ENCODE assay signal across 10 cellular contexts in the genomic region with DNA sequence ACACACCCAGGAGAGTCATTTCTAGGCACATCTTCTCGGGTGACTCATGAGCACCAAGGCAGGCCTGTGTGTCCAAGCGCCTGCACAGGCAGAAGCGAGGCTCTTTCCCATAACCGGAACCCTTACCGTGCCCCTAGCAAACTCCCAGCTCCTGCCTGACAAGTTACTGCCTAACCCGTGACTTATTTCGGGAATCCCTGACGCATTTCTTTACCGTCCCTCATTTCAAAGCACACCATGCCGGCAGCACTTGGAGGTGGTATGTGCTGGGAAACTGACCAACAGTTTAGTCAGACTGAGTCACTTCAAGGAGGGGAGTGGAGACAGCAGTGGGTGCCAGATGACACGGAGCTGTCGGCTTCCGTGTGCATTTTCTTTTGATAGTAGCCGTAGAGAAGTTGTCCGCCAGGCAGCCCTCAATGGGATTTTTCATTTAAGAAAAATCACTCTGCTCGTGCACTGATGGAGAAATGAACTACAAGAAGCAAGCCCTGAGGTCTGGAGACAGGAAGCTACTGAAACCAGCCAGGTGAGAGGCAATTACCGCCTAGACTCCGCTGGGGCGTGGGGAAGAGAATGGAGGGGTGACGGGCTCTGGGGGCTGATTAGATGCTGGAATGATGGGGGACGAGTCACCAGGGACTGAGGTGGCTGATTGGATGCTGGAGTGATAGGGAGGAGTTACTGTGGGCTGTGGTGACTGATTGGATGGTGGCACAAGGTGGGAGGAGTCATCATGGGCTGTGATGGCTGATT. TPM values are rescaled to one million over a fixed set of nuclear protein-coding genes. Genes with fewer than 3 reads are reported as not detected.
A peak's percentile ranks its signal among the peaks of the same experiment; 100 is the strongest.
DNase-seq lines count a peak whose midpoint lies in the region; ATAC-seq and TF ChIP-seq lines count a peak whose summit lies in the region.
"Had no signal": no experiment of that assay in that cellular context is flagged by ENCODE, and none has a peak within 500 bp of the region (broad histone marks: within the 10 kb centered on the region; RNA-seq: fewer than 3 reads in every experiment).

No MANE protein-coding gene starts in this region.

- H3K36me3 Mint-ChIP-seq in CD8-positive, alpha-beta T cell, result no peaks in the 10 kb centered on the region
- H3K36me3 Mint-ChIP-seq in activated T-helper 2 cell treated with anti-CD3 and anti-CD28 coated beads, Interferon-gamma antibody, Interleukin-2, Interleukin-4, amounts not matched to agents 10 μg/mL and 5 μg/mL and 100 μg/mL, durations not matched to agents 14 hours and 24 hours and 36 hours (ENCODE audit: low read depth), result no peaks in the 10 kb centered on the region

- DNase-seq in ELR (ENCODE audit: low read depth) (peak; percentile 100), RWPE1 (ENCODE audit: low spot score) (peak; percentile 99), fibroblast of the aortic adventitia (ENCODE audit: low read depth) (peak; percentile 100), pulmonary artery endothelial cell (ENCODE audit: low read depth, low spot score) (peak; percentile 90), cerebellar cortex (ENCODE audit: low spot score) (no peak)
- DNase-seq in CD8-positive, alpha-beta T cell, result no peak
- DNase-seq in activated T-helper 2 cell treated with anti-CD3 and anti-CD28 coated beads, Interferon-gamma antibody, Interleukin-2, Interleukin-4, amounts not matched to agents 10 μg/mL and 5 μg/mL and 100 μg/mL, durations not matched to agents 14 hours and 24 hours and 36 hours (ENCODE audit: low spot score), result no peak

- no peaks in the 10 kb centered on the region for H3K36me3 ChIP-seq in CD8-positive, alpha-beta T cell (ENCODE audit: insufficient read depth, low read length)
- H3K36me3 ChIP-seq: tibial nerve had no signal

- H3K4me1 ChIP-seq in CD8-positive, alpha-beta T cell (ENCODE audit: insufficient read depth, low read length), result no peaks in the 10 kb centered on the region

- H3K4me1 Mint-ChIP-seq in CD8-positive, alpha-beta T cell (ENCODE audit: low read depth), result peaks cover 6% of the 10 kb centered on the region
- peaks cover 15% of the 10 kb centered on the region for H3K4me1 Mint-ChIP-seq in activated T-helper 2 cell treated with anti-CD3 and anti-CD28 coated beads, Interferon-gamma antibody, Interleukin-2, Interleukin-4, amounts not matched to agents 10 μg/mL and 5 μg/mL and 100 μg/mL, durations not matched to agents 14 hours and 24 hours and 36 hours (ENCODE audit: low read depth)

- H3K9me3 Mint-ChIP-seq in CD8-positive, alpha-beta T cell, result no peaks in the 10 kb centered on the region
- no peaks in the 10 kb centered on the region for H3K9me3 Mint-ChIP-seq in activated T-helper 2 cell treated with anti-CD3 and anti-CD28 coated beads, Interferon-gamma antibody, Interleukin-2, Interleukin-4, amounts not matched to agents 10 μg/mL and 5 μg/mL and 100 μg/mL, durations not matched to agents 14 hours and 24 hours and 36 hours

- H3K9me3 ChIP-seq in CD8-positive, alpha-beta T cell (ENCODE audit: low read length), result no peaks in the 10 kb centered on the region

- H3K27me3 Mint-ChIP-seq in CD8-positive, alpha-beta T cell (ENCODE audit: low read depth), result peaks cover 18% of the 10 kb centered on the region
- peaks cover 5% of the 10 kb centered on the region for H3K27me3 Mint-ChIP-seq in activated T-helper 2 cell treated with anti-CD3 and anti-CD28 coated beads, Interferon-gamma antibody, Interleukin-2, Interleukin-4, amounts not matched to agents 10 μg/mL and 5 μg/mL and 100 μg/mL, durations not matched to agents 14 hours and 24 hours and 36 hours (ENCODE audit: low read depth)

- TF ChIP-seq CTCF in RWPE1 (conservative IDR thresholded peaks at IDR 0.05; ENCODE audit: low read depth) (no peak), fibroblast of the aortic adventitia (IDR thresholded peaks at IDR 0.05; ENCODE audit: insufficient read depth, low read length) (no peak)
- TF ChIP-seq CTCF in CD8-positive, alpha-beta T cell (IDR thresholded peaks at IDR 0.05), result no peak

- ATAC-seq in GM19328 (IDR thresholded peaks at IDR 0.05; ENCODE audit: unreplicated experiment), result no peak
- ATAC-seq in CD8-positive, alpha-beta T cell, result no peak

- intact Hi-C loops in CD8-positive, alpha-beta T cell (cut with DNase I, micrococcal nuclease), result no loop called here
- intact Hi-C loops in activated T-helper 2 cell treated with anti-CD3 and anti-CD28 coated beads, Interferon-gamma antibody, Interleukin-2, Interleukin-4, amounts not matched to agents 10 μg/mL and 5 μg/mL and 100 μg/mL, durations not matched to agents 14 hours and 24 hours and 36 hours (cut with micrococcal nuclease), result no loop called here

- H3K27ac ChIP-seq in RWPE1, result peak overlapping the region; percentile 100
- no peak overlapping the region for H3K27ac ChIP-seq in CD8-positive, alpha-beta T cell (ENCODE audit: low read depth, low read length)

- peak overlapping the region; percentile 62 for H3K4me3 ChIP-seq in fibroblast of the aortic adventitia (ENCODE audit: low read depth, low read length)
- no peak overlapping the region for H3K4me3 ChIP-seq in CD8-positive, alpha-beta T cell (ENCODE audit: low read depth, low read length)

- no peak overlapping the region for H3K27ac Mint-ChIP-seq in CD8-positive, alpha-beta T cell
- H3K27ac Mint-ChIP-seq in activated T-helper 2 cell treated with anti-CD3 and anti-CD28 coated beads, Interferon-gamma antibody, Interleukin-2, Interleukin-4, amounts not matched to agents 10 μg/mL and 5 μg/mL and 100 μg/mL, durations not matched to agents 14 hours and 24 hours and 36 hours, result no peak overlapping the region

- CTCF ChIA-PET in RWPE1 (lab: Yijun Ruan, JAX), result interaction anchor here (0.6 to 1.0 kb wide), 2 partner anchors 77 to 591 kb away, joined by 3 read pairs; no protein-coding TSS in a partner anchor
- CTCF ChIA-PET in CD8-positive, alpha-beta T cell (lab: Charles Lee), result no interaction called here

- no peaks in the 10 kb centered on the region for H3K27me3 ChIP-seq in CD8-positive, alpha-beta T cell (ENCODE audit: insufficient read depth, low read length)
- H3K27me3 ChIP-seq: tibial nerve had no signal

- POLR2A ChIA-PET in RWPE1 (lab: Yijun Ruan, JAX; ENCODE audit: low non-redundant PET), result interaction anchor here (0.7 to 1.0 kb wide), 3 partner anchors 40 to 152 kb away, joined by 3 read pairs; no protein-coding TSS in a partner anchor
- POLR2A ChIA-PET in CD8-positive, alpha-beta T cell (lab: Charles Lee), result no interaction called here

- H3K4me3 Mint-ChIP-seq in CD8-positive, alpha-beta T cell, result no peak overlapping the region
- no peak overlapping the region for H3K4me3 Mint-ChIP-seq in activated T-helper 2 cell treated with anti-CD3 and anti-CD28 coated beads, Interferon-gamma antibody, Interleukin-2, Interleukin-4, amounts not matched to agents 10 μg/mL and 5 μg/mL and 100 μg/mL, durations not matched to agents 14 hours and 24 hours and 36 hours (ENCODE audit: low read depth)

RNA-seq across cellular contexts. Expression of gene HRH1, which starts 17.2 kb away (rescaled TPM):
- total RNA-seq in fibroblast of the aortic adventitia (ENCODE audit: low replicate concordance) (7.4 and 20.6 TPM in 2 replicates), pulmonary artery endothelial cell (14.6 and 26.5 TPM in 2 replicates)
- not detected for total RNA-seq in CD8-positive, alpha-beta T cell
- 0.99 and 1.3 TPM in 2 replicates for total RNA-seq in activated T-helper 2 cell treated with anti-CD3 and anti-CD28 coated beads, Interferon-gamma antibody, Interleukin-2, Interleukin-4, amounts not matched to agents 10 μg/mL and 5 μg/mL and 100 μg/mL, durations not matched to agents 14 hours and 24 hours and 36 hours
- total RNA-seq: OCI-LY7 had no signal

Comparison
In these comparisons a context has a peak if more than half of its experiments do, and no peak if none do; other contexts are left out.
1. DNase-seq: peak in ELR (single experiment), RWPE1 (single experiment), fibroblast of the aortic adventitia (single experiment) and pulmonary artery endothelial cell (single experiment); none in CD8-positive, alpha-beta T cell (0 of 7), cerebellar cortex (single experiment) and activated T-helper 2 cell treated with anti-CD3 and anti-CD28 coated beads, Interferon-gamma antibody, Interleukin-2, Interleukin-4, amounts not matched to agents 10 μg/mL and 5 μg/mL and 100 μg/mL, durations not matched to agents 14 hours and 24 hours and 36 hours (single experiment).